In the genomic region with DNA sequence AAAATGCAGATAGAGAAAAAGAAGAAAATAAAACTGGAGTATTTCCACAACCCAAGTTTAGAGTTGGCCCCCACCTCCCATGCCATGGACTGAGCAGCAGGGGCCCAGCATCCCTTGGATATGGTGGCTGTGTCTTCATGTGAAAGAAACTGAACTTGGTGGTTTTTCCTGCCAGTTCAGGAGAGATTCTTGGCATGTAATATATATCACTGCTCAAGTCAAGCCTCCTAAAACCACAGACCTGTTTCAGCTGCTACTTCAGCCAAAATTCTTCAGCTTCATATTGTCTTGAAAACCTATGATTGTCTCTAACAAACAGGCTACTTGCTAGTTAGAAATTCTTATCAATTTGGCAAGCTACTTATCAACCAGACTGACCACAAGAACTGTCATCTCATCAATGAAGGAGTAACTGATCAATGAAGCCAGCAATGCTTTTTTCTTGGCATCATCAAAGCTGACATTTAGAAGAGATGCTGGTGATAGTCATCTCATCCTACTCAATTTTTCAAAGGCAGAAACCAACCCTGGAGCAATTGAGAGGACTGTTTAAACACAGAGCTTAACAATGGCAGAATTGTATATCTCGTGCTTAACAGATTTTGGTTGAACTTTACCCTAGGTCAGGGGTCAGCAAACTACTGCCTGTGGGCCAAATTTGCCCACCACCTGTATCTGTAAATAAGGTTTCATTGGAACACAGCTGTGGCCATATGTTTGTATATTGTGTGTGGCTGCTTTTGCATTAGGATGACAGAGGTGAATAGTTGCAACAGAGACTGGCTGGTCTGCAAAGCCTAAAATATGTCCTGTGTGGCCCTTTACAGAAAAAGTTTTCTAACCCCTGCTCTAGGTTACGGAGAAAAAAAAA, we compare ENCODE assay signal across 24 cellular contexts. TPM values are rescaled to one million over a fixed set of nuclear protein-coding genes. Genes with fewer than 3 reads are reported as not detected.
DNase-seq lines count a peak whose midpoint lies in the region; ATAC-seq and TF ChIP-seq lines count a peak whose summit lies in the region.
"Had no signal": no experiment of that assay in that cellular context is flagged by ENCODE, and none has a peak within 500 bp of the region (broad histone marks: within the 10 kb centered on the region; RNA-seq: fewer than 3 reads in every experiment).

No MANE protein-coding gene starts in this region.

- POLR2A ChIA-PET in activated CD8-positive, alpha-beta T cell treated with anti-CD3 and anti-CD28 coated beads for 36 hours (lab: Charles Lee): interaction anchor here (1.0 kb wide), 1 partner anchor 13 kb away, joined by 3 read pairs; no protein-coding TSS in a partner anchor
- POLR2A ChIA-PET in CD4-positive, alpha-beta T cell (lab: Charles Lee): interaction anchor here (1.1 to 1.2 kb wide), 2 partner anchors 10 to 30 kb away, joined by 3 read pairs; a partner anchor contains a TSS

- H3K4me3 ChIP-seq in DND-41 (ENCODE audit: low read depth in 1 of 2, low read length in 2 of 2): no peak overlapping the region
- H3K4me3 ChIP-seq in fibroblast of pulmonary artery (replicated peaks; ENCODE audit: low read depth, low read length): no peak overlapping the region
- H3K4me3 ChIP-seq: A549; BLaER1 treated with 17β-estradiol and CSF1 and Interleukin-3, amounts not matched to agents 10 nM and 100 nM; SK-N-MC had no signal

- TF ChIP-seq CTCF in DND-41 (IDR thresholded peaks at IDR 0.05; ENCODE audit: borderline replicate concordance, extremely low read depth, low read length, poor library complexity, severe bottlenecking) (no peak), fibroblast of pulmonary artery (IDR thresholded peaks at IDR 0.05; ENCODE audit: low read length, missing control alignments) (no peak)
- TF ChIP-seq CTCF in activated CD8-positive, alpha-beta T cell treated with anti-CD3 and anti-CD28 coated beads for 36 hours (IDR thresholded peaks at IDR 0.05): no peak
- no peak for TF ChIP-seq CTCF in CD4-positive, alpha-beta T cell (IDR thresholded peaks at IDR 0.05)

- no peak overlapping the region for H3K9ac ChIP-seq in DND-41 (ENCODE audit: low read depth, low read length)
- H3K9ac ChIP-seq: BLaER1 treated with 17β-estradiol and CSF1 and Interleukin-3, amounts not matched to agents 10 nM and 100 nM had no signal

- no peak overlapping the region for H2AFZ ChIP-seq in DND-41 (ENCODE audit: low read depth, low read length)

- H3K4me1 ChIP-seq in DND-41 (ENCODE audit: insufficient read depth, low read length): no peaks in the 10 kb centered on the region
- H3K4me1 ChIP-seq: A549; BLaER1 treated with 17β-estradiol and CSF1 and Interleukin-3, amounts not matched to agents 10 nM and 100 nM had no signal

- H3K27me3 ChIP-seq in DND-41 (ENCODE audit: insufficient read depth, low read length, poor library complexity): no peaks in the 10 kb centered on the region
- no peaks in the 10 kb centered on the region for H3K27me3 ChIP-seq in CD4-positive, alpha-beta T cell (ENCODE audit: control insufficient read depth, insufficient read depth, low read length)
- H3K27me3 ChIP-seq: BLaER1 treated with 17β-estradiol and CSF1 and Interleukin-3, amounts not matched to agents 10 nM and 100 nM had no signal

- H4K20me1 ChIP-seq in DND-41 (ENCODE audit: insufficient read depth, low read length): no peaks in the 10 kb centered on the region
- H4K20me1 ChIP-seq: BLaER1 treated with 17β-estradiol and CSF1 and Interleukin-3, amounts not matched to agents 10 nM and 100 nM had no signal

- 0 out of 2 replicates have a peak, but pooled peaks cover 5% of the 10 kb centered on the region for H3K36me3 ChIP-seq in DND-41 (ENCODE audit: insufficient read depth, low read length)

- in situ Hi-C loops in SK-MEL-5 (cut with HindIII; ENCODE audit: low pct_unique_long_range_greater_than_20kb, low sequenced_read_pairs): no loop called here

- H3K27me3 Mint-ChIP-seq in activated CD8-positive, alpha-beta T cell treated with anti-CD3 and anti-CD28 coated beads for 36 hours: no peaks in the 10 kb centered on the region
- no peaks in the 10 kb centered on the region for H3K27me3 Mint-ChIP-seq in CD4-positive, alpha-beta T cell
- H3K27me3 Mint-ChIP-seq: CD4-positive, alpha-beta memory T cell had no signal

- no peak overlapping the region for H3K27ac ChIP-seq in DND-41 (ENCODE audit: low read length)
- H3K27ac ChIP-seq in CD4-positive, alpha-beta T cell (ENCODE audit: low read depth, low read length): no peak overlapping the region
- H3K27ac ChIP-seq: A549; BLaER1 treated with 17β-estradiol and CSF1 and Interleukin-3, amounts not matched to agents 10 nM and 100 nM; HL-60; SK-N-MC had no signal

- CTCF ChIA-PET in activated CD8-positive, alpha-beta T cell treated with anti-CD3 and anti-CD28 coated beads for 36 hours (lab: Charles Lee): interaction anchor here (1.2 to 2.7 kb wide), 5 partner anchors 10 to 31 kb away, joined by 3 to 8 read pairs (median 5); a partner anchor contains a TSS
- CTCF ChIA-PET in CD4-positive, alpha-beta T cell (lab: Charles Lee): interaction anchor here (0.6 to 1.7 kb wide), 3 partner anchors 10 to 200 kb away, joined by 3 to 7 read pairs (median 5); a partner anchor contains a TSS

- H3K79me2 ChIP-seq in DND-41 (ENCODE audit: insufficient read depth, low read length): no peaks in the 10 kb centered on the region

- peak; percentile 27; the same call in 1 of the 3 replicates for ATAC-seq in DND-41 (ENCODE audit: insufficient read depth, low read depth)
- no peak for ATAC-seq in activated CD8-positive, alpha-beta T cell treated with anti-CD3 and anti-CD28 coated beads for 36 hours
- ATAC-seq in CD4-positive, alpha-beta T cell (ENCODE audit: poor library complexity): no peak
- ATAC-seq: A549, HCT116 had no signal

- DNase-seq in COLO829 (ENCODE audit: low spot score) (peak; percentile 87), DND-41 (no peak), SK-MEL-5 (ENCODE audit: low read depth, low spot score) (peak; percentile 60), fibroblast of pulmonary artery (ENCODE audit: low read depth) (peak; percentile 10), SHP77 (lab: John Stamatoyannopoulos, UW) (no peak)
- no peak for DNase-seq in activated CD8-positive, alpha-beta T cell treated with anti-CD3 and anti-CD28 coated beads for 36 hours
- DNase-seq in CD4-positive, alpha-beta T cell: no peak
- DNase-seq: AML-193; CD4-positive, alpha-beta memory T cell; DMS 273 treated with DMSO at 0.1 percent for 48 hours; DMS79; GF-D8; KBM-7; MM.1S; NCI-H2081; NCI-H2227 treated with DMSO at 0.1 percent for 48 hours; NCI-H526 treated with DMSO at 0.1 percent for 48 hours; Right ventricle myocardium superior; RPMI8226 had no signal

- no peaks in the 10 kb centered on the region for H3K4me1 Mint-ChIP-seq in activated CD8-positive, alpha-beta T cell treated with anti-CD3 and anti-CD28 coated beads for 36 hours (ENCODE audit: low read depth)
- H3K4me1 Mint-ChIP-seq in CD4-positive, alpha-beta T cell (ENCODE audit: low read depth): no peaks in the 10 kb centered on the region
- H3K4me1 Mint-ChIP-seq: CD4-positive, alpha-beta memory T cell had no signal

- H3K27ac Mint-ChIP-seq in activated CD8-positive, alpha-beta T cell treated with anti-CD3 and anti-CD28 coated beads for 36 hours: no peak overlapping the region
- no peak overlapping the region for H3K27ac Mint-ChIP-seq in CD4-positive, alpha-beta T cell

- H3K9me3 ChIP-seq in DND-41 (ENCODE audit: insufficient read depth, low read length, severe bottlenecking): no peaks in the 10 kb centered on the region
- H3K9me3 ChIP-seq in CD4-positive, alpha-beta T cell (ENCODE audit: control insufficient read depth, low read length): no peaks in the 10 kb centered on the region
- H3K9me3 ChIP-seq: A549 had no signal

- H3K4me3 Mint-ChIP-seq in activated CD8-positive, alpha-beta T cell treated with anti-CD3 and anti-CD28 coated beads for 36 hours: no peak overlapping the region
- no peak overlapping the region for H3K4me3 Mint-ChIP-seq in CD4-positive, alpha-beta T cell
- H3K4me3 Mint-ChIP-seq: CD4-positive, alpha-beta memory T cell had no signal

- H3K9me3 Mint-ChIP-seq in activated CD8-positive, alpha-beta T cell treated with anti-CD3 and anti-CD28 coated beads for 36 hours: no peaks in the 10 kb centered on the region
- H3K9me3 Mint-ChIP-seq in CD4-positive, alpha-beta T cell: no peaks in the 10 kb centered on the region
- H3K9me3 Mint-ChIP-seq: CD4-positive, alpha-beta memory T cell had no signal

- H3K36me3 Mint-ChIP-seq in activated CD8-positive, alpha-beta T cell treated with anti-CD3 and anti-CD28 coated beads for 36 hours (ENCODE audit: low read depth): peaks cover 16% of the 10 kb centered on the region
- H3K36me3 Mint-ChIP-seq in CD4-positive, alpha-beta T cell (ENCODE audit: low read depth): peaks cover 55% of the 10 kb centered on the region

- intact Hi-C loops in activated CD8-positive, alpha-beta T cell treated with anti-CD3 and anti-CD28 coated beads for 36 hours (cut with micrococcal nuclease): no loop called here
- intact Hi-C loops in CD4-positive, alpha-beta T cell (cut with DNase I, micrococcal nuclease): no loop called here

- H3K4me2 ChIP-seq in DND-41 (ENCODE audit: insufficient read depth, low read length): no peak overlapping the region
- H3K4me2 ChIP-seq: A549; BLaER1 treated with 17β-estradiol and CSF1 and Interleukin-3, amounts not matched to agents 10 nM and 100 nM had no signal

RNA-seq across cellular contexts. Expression of a gene that starts 10.4 kb away (rescaled TPM):
- 170 and 179 TPM in 2 replicates for total RNA-seq in SK-MEL-5 (2014; rRNA removed; shearing (Covaris generic))
- 153 and 231 TPM in 2 replicates for polyA plus RNA-seq in SK-MEL-5 (2015; cell fraction: cytosol; rRNA removed)
- polyA plus RNA-seq in SK-MEL-5 (2015; cell fraction: nucleus; rRNA removed): 37.2 and 47.4 TPM in 2 replicates
- 10 to 100 TPM; 95.2 to 95.8 TPM for total RNA-seq in activated CD8-positive, alpha-beta T cell treated with anti-CD3 and anti-CD28 coated beads for 36 hours
- total RNA-seq in CD4-positive, alpha-beta T cell: 10 to 100 TPM; 65.5 to 67.6 TPM

RNA-seq across cellular contexts. Expression of a gene that starts 30.4 kb away (rescaled TPM):
- total RNA-seq in SK-MEL-5 (2014; rRNA removed; shearing (Covaris generic)): 19.4 and 22.3 TPM in 2 replicates
- polyA plus RNA-seq in SK-MEL-5 (2015; cell fraction: cytosol; rRNA removed): 11.1 and 15.3 TPM in 2 replicates
- 30.4 and 38.4 TPM in 2 replicates for polyA plus RNA-seq in SK-MEL-5 (2015; cell fraction: nucleus; rRNA removed)
- 10 to 100 TPM in 1 of 2 experiments, 1 to 10 TPM in 1; 9.4 to 13.5 TPM for total RNA-seq in activated CD8-positive, alpha-beta T cell treated with anti-CD3 and anti-CD28 coated beads for 36 hours
- 10 to 100 TPM; 14.3 to 16.3 TPM for total RNA-seq in CD4-positive, alpha-beta T cell

Comparison
In these comparisons a context has a peak if more than half of its experiments do, and no peak if none do; other contexts are left out.
1. DNase-seq: peak in COLO829 (single experiment), SK-MEL-5 (single experiment) and fibroblast of pulmonary artery (single experiment); none in DND-41 (single experiment), SHP77 (0 of 2), activated CD8-positive, alpha-beta T cell treated with anti-CD3 and anti-CD28 coated beads for 36 hours (single experiment) and CD4-positive, alpha-beta T cell (0 of 10).